Comparison of ENCODE assay signal across 1 cellular context in the genomic region with DNA sequence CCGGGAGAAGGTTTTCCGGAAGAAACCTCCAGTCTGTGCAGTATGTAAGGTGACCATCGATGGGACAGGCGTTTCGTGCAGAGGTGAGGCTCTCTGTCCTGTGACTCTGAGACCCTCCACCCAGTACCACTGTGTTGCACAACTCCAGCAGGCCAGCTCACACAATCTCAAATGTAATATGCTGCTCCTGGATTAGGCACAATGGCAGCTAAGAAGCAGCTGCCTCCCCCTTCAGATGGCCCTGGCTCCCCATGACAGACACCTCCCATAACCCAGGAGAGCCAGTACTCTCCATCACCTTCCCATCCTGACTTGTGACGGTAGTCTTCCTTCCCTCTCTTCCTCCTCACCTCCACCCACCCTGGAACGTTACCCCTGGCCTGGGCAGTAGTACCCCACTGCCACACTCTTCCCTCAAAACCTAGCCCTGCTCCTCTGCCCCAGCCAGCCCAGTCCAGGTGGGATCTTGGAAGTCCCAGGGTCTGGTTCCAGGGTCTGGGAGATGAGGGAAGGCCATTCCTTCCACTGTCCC.
TF ChIP-seq lines count a peak whose summit lies in the region.

No MANE protein-coding gene starts in this region.

TF ChIP-seq in H1, 55 proteins besides CTCF, POLR2A, EP300 and RAD21:
- TF ChIP-seq BCL11A (IDR thresholded peaks at IDR 0.05; ENCODE audit: low read depth in 2 of 2, low read length in 2 of 2): no peak
- no peak for TF ChIP-seq PHF8 (conservative IDR thresholded peaks at IDR 0.05; ENCODE audit: low read depth, low read length)
- no peak for TF ChIP-seq CHD2 (IDR thresholded peaks at IDR 0.05; ENCODE audit: low read length)
- no peak for TF ChIP-seq CHD1 (IDR thresholded peaks at IDR 0.05; ENCODE audit: low read depth, low read length)
- TF ChIP-seq SRF (IDR thresholded peaks at IDR 0.05; ENCODE audit: low read depth, low read length): no peak
- TF ChIP-seq, protein P1, sequence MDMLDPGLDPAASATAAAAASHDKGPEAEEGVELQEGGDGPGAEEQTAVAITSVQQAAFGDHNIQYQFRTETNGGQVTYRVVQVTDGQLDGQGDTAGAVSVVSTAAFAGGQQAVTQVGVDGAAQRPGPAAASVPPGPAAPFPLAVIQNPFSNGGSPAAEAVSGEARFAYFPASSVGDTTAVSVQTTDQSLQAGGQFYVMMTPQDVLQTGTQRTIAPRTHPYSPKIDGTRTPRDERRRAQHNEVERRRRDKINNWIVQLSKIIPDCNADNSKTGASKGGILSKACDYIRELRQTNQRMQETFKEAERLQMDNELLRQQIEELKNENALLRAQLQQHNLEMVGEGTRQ (IDR thresholded peaks at IDR 0.05; ENCODE audit: low read length): no peak
- no peak for TF ChIP-seq YY1 (IDR thresholded peaks at IDR 0.05; ENCODE audit: low read depth, low read length)
- TF ChIP-seq POLR2AphosphoS5 (IDR thresholded peaks at IDR 0.05; ENCODE audit: low read depth, low read length): no peak
- no peak for TF ChIP-seq GTF2F1 (IDR thresholded peaks at IDR 0.05; ENCODE audit: borderline replicate concordance, low read depth, low read length)
